In the genomic region with DNA sequence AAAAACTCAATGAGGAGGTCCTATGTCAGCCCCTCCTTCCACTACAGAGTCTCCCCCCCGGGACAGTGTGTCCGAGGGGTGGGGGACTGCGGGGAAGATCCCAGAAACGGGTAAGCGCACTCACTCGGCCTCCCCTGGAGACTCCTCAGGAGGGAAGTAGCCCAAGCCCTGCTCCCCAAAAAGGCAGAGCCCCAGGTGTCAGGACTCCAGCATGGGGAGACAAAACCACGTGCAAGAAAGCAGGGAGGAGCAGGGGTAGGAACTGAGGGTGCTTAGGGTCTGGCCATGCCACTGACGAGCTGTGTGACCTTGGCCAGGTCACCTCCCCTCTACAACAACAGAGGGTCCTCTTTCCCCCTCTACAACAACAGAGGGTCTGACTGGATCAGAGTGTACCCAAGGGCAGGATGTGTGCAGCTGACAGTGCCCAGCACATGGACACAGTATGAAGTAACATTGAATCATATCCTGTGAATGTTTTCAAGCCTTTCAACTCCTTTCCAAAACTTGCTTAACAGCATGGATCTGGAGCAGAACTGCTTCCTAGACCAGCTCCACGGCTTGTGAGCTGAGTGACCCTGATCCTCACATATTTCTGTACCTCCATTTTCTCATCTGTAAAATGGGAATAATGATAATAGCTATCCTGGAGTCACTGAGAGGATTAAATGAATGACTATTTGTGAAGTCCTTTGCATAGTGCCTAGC, we compare ENCODE assay signal across 14 cellular contexts. TPM values are rescaled to one million over a fixed set of nuclear protein-coding genes. Genes with fewer than 3 reads are reported as not detected.
DNase-seq lines count a peak whose midpoint lies in the region; TF ChIP-seq lines count a peak whose summit lies in the region.
"Had no signal": no experiment of that assay in that cellular context is flagged by ENCODE, and none has a peak within 500 bp of the region (broad histone marks: within the 10 kb centered on the region; RNA-seq: fewer than 3 reads in every experiment).

No MANE protein-coding gene starts in this region.

- no peaks in the 10 kb centered on the region for H3K9me3 Mint-ChIP-seq in immature natural killer cell
- H3K9me3 Mint-ChIP-seq: activated T-cell treated with anti-CD3 and anti-CD28 coated beads, Interleukin-2, amount 50 U/mL, for 72 hours; H9 had no signal

- H3K4me3 ChIP-seq in epithelial cell of proximal tubule (ENCODE audit: low read depth, low read length), result no peak overlapping the region
- H3K4me3 ChIP-seq in lower leg skin (ENCODE audit: low read depth, poor library complexity, severe bottlenecking), result no peak overlapping the region

- H3K4me3 Mint-ChIP-seq in immature natural killer cell, result no peak overlapping the region
- H3K4me3 Mint-ChIP-seq: activated T-cell treated with anti-CD3 and anti-CD28 coated beads, Interleukin-2, amount 50 U/mL, for 72 hours; H9 had no signal

- no peak overlapping the region for H3K27ac Mint-ChIP-seq in immature natural killer cell
- H3K27ac Mint-ChIP-seq: activated T-cell treated with anti-CD3 and anti-CD28 coated beads, Interleukin-2, amount 50 U/mL, for 72 hours; H9 had no signal

- WGBS in lower leg skin, 2 donors, result 66 to 67% methylated on average over 9 of the region's 9 CpGs

- intact Hi-C loops in lower leg skin (cut with DNase I; ENCODE audit: low total_unique reads), result no loop called here

- no peaks in the 10 kb centered on the region for H3K36me3 Mint-ChIP-seq in immature natural killer cell

- peaks cover 13% of the 10 kb centered on the region in 2 donors for H3K4me1 Mint-ChIP-seq in immature natural killer cell

- TF ChIP-seq POLR2A in lower leg skin (IDR thresholded peaks at IDR 0.05), result no peak

- DNase-seq in GM03348 (ENCODE audit: low spot score) (peak; percentile 69), RKO (ENCODE audit: low spot score) (peak; percentile 92), epithelial cell of proximal tubule (ENCODE audit: low read depth) (peak; percentile 47), pulmonary artery endothelial cell (ENCODE audit: low read depth, low spot score) (peak; percentile 70), immature natural killer cell (no peak), NOMO-1 (lab: John Stamatoyannopoulos, UW; ENCODE audit: unreplicated experiment in 2 of 2) (no peak), SKM-1 (lab: John Stamatoyannopoulos, UW; ENCODE audit: unreplicated experiment) (no peak), lower leg skin (ENCODE audit: low spot score in 2 of 2) (no peak)
- DNase-seq: activated CD4-positive, alpha-beta T cell treated with anti-CD3 and anti-CD28 coated beads for 4 hours; activated T-cell treated with anti-CD3 and anti-CD28 coated beads, Interleukin-2, amount 50 U/mL, for 72 hours; anterior cingulate cortex; H9; NCI-H1694; substantia nigra had no signal

- TF ChIP-seq CTCF in epithelial cell of proximal tubule (conservative IDR thresholded peaks at IDR 0.05; ENCODE audit: low read depth, low read length) (no peak), lower leg skin (IDR thresholded peaks at IDR 0.05) (no peak)

- peaks cover 7 to 13% (median 10%) of the 10 kb centered on the region in 3 donors for H3K27me3 Mint-ChIP-seq in immature natural killer cell (ENCODE audit: low read depth in 3 of 3)

RNA-seq across cellular contexts. Expression of a gene that starts 2.1 kb away (rescaled TPM):
- total RNA-seq in epithelial cell of proximal tubule (14.1 and 21.0 TPM in 2 replicates), pulmonary artery endothelial cell (2.2 and 6.8 TPM in 2 replicates), lower leg skin (1 to 10 TPM; 3.2 to 4.9 (median 3.6) TPM)
- polyA plus RNA-seq in immature natural killer cell, result 1 to 10 TPM in 2 of 3 donors, under 1 TPM in 1; 0.75 to 1.9 (median 1.2) TPM

RNA-seq across cellular contexts. Expression of a gene that starts 12.5 kb away (rescaled TPM):
- total RNA-seq in epithelial cell of proximal tubule (38.2 and 42.9 TPM in 2 replicates), pulmonary artery endothelial cell (79.5 and 101 TPM in 2 replicates), lower leg skin (10 to 100 TPM; 28.4 to 48.0 (median 41.2) TPM)
- polyA plus RNA-seq in immature natural killer cell, result 10 to 100 TPM; 31.6 to 40.3 (median 38.3) TPM

RNA-seq across cellular contexts. Expression of a gene that starts 48.6 kb away (rescaled TPM):
- total RNA-seq in epithelial cell of proximal tubule (not detected in 2 replicates), pulmonary artery endothelial cell (not detected in 2 replicates), lower leg skin (not detected)
- polyA plus RNA-seq in immature natural killer cell, result not detected
- total RNA-seq: activated T-cell treated with anti-CD3 and anti-CD28 coated beads, Interleukin-2, amount 50 U/mL, for 72 hours had no signal

Comparison
In these comparisons a context has a peak if more than half of its experiments do, and no peak if none do; other contexts are left out.
1. DNase-seq: peak in GM03348 (single experiment), RKO (single experiment), epithelial cell of proximal tubule (single experiment) and pulmonary artery endothelial cell (single experiment); none in immature natural killer cell (0 of 3), NOMO-1 (0 of 2), SKM-1 (single experiment) and lower leg skin (0 of 2).